Comparison of ENCODE assay signal across 8 cellular contexts in the genomic region with DNA sequence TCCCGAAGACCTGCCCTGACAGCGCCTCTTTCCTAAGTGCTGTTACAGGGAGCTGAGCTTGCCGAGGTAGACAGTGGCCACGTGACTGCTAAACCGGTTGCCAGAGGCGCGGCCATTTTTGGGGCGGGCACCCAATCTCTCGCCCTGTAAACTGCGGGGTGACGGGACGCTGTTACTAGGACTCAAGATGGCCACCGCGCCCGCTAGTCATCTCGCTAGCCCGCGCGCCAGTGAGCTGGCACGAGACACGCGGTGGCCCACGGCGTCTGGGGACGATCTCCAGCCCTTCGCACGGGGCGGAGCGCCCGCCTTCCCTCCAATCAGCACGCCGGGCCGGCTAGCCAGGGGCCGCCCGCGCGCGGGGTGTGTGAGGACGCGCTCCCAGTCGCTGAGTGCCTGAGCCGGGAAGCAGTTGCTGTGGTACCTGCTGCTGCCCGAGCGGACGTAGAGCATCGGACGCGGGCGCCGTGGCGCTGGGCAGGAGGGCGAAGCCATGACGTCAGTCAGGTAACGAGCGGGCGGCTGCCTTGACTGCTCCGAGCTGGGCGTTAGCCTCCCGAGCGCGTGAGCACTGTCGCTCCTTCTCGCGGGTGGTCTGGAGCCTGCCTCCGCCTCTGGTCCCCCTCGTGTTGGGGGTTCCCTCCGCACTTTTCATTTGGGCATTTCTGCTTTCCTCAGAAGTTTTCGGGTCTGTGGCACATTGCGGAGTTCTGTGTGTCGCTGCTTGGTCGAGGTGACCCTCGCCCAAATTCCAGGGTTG. TPM values are rescaled to one million over a fixed set of nuclear protein-coding genes. Genes with fewer than 3 reads are reported as not detected.
DNase-seq lines count a peak whose midpoint lies in the region; ATAC-seq and TF ChIP-seq lines count a peak whose summit lies in the region.

No MANE protein-coding gene starts in this region.

- H3K36me3 ChIP-seq in SJSA1, result peaks cover 15% of the 10 kb centered on the region
- no peaks in the 10 kb centered on the region for H3K36me3 ChIP-seq in gastroesophageal sphincter
- no peaks in the 10 kb centered on the region for H3K36me3 ChIP-seq in neutrophil

- DNase-seq in GM04503 (ENCODE audit: low read depth) (peak; percentile 85), HFF-Myc (ENCODE audit: extremely low read depth, low read depth) (peak; percentile 87), MV-4-11 (lab: John Stamatoyannopoulos, UW) (peak; percentile 96), SJSA1 (ENCODE audit: low read depth in 1 of 2, low spot score in 2 of 2) (peak; percentile 96 to 97), substantia nigra (lab: John Stamatoyannopoulos, UW) (peak; percentile 56 to 99 (median 87))
- peak; percentile 96 for DNase-seq in activated naive CD4-positive, alpha-beta T cell treated with anti-CD3 and anti-CD28 coated beads for 36 hours

- TF ChIP-seq CTCF in HFF-Myc (IDR thresholded peaks at IDR 0.05; ENCODE audit: low read depth, low read length, missing control alignments), result no peak
- TF ChIP-seq CTCF in gastroesophageal sphincter (IDR thresholded peaks at IDR 0.05), result no peak
- peak; percentile 48 for TF ChIP-seq CTCF in neutrophil (IDR thresholded peaks at IDR 0.05)

- peak; percentile 96 for ATAC-seq in gastroesophageal sphincter

- peak overlapping the region; percentile 93 for H3K27ac Mint-ChIP-seq in activated naive CD4-positive, alpha-beta T cell treated with anti-CD3 and anti-CD28 coated beads for 36 hours

- H3K4me3 ChIP-seq in HFF-Myc (replicated peaks; ENCODE audit: low read depth, low read length) (peak overlapping the region; percentile 75), SJSA1 (peak overlapping the region; percentile 74), gastroesophageal sphincter (peak overlapping the region; percentile 58 to 82), neutrophil (ENCODE audit: low read depth in 1 of 2, low read length in 1 of 2) (peak overlapping the region; percentile 87 to 90)

- H3K27me3 Mint-ChIP-seq in activated naive CD4-positive, alpha-beta T cell treated with anti-CD3 and anti-CD28 coated beads for 36 hours (ENCODE audit: low read depth), result no peaks in the 10 kb centered on the region

- peak; percentile 56 to 70 for TF ChIP-seq POLR2A in gastroesophageal sphincter (IDR thresholded peaks at IDR 0.05)

- H3K9me3 Mint-ChIP-seq in activated naive CD4-positive, alpha-beta T cell treated with anti-CD3 and anti-CD28 coated beads for 36 hours, result no peaks in the 10 kb centered on the region

- intact Hi-C loops in activated naive CD4-positive, alpha-beta T cell treated with anti-CD3 and anti-CD28 coated beads for 36 hours (cut with micrococcal nuclease), result loop anchor here (1.0 to 5.0 kb wide), 8 partner anchors 14 to 1058 kb away; a partner anchor contains a TSS

- H3K27ac ChIP-seq in SJSA1 (peak overlapping the region; percentile 86), gastroesophageal sphincter (peak overlapping the region; percentile 44 to 91 (median 88)), neutrophil (peak overlapping the region; percentile 95), substantia nigra (ENCODE audit: low read depth, low read length, poor library complexity, severe bottlenecking) (peak overlapping the region; percentile 86)

- peaks cover 32% of the 10 kb centered on the region for H3K4me1 Mint-ChIP-seq in activated naive CD4-positive, alpha-beta T cell treated with anti-CD3 and anti-CD28 coated beads for 36 hours (ENCODE audit: low read depth)

- H3K4me3 Mint-ChIP-seq in activated naive CD4-positive, alpha-beta T cell treated with anti-CD3 and anti-CD28 coated beads for 36 hours, result peak overlapping the region; percentile 90

- H3K27me3 ChIP-seq in SJSA1 (replicated peaks), result no peaks in the 10 kb centered on the region
- H3K27me3 ChIP-seq in gastroesophageal sphincter, result no peaks in the 10 kb centered on the region
- no peaks in the 10 kb centered on the region for H3K27me3 ChIP-seq in neutrophil

- H3K36me3 Mint-ChIP-seq in activated naive CD4-positive, alpha-beta T cell treated with anti-CD3 and anti-CD28 coated beads for 36 hours (ENCODE audit: low read depth), result no peaks in the 10 kb centered on the region

- no peaks in the 10 kb centered on the region for H3K9me3 ChIP-seq in SJSA1 (replicated peaks)
- no peaks in the 10 kb centered on the region for H3K9me3 ChIP-seq in gastroesophageal sphincter
- no peaks in the 10 kb centered on the region for H3K9me3 ChIP-seq in neutrophil

- CTCF ChIA-PET in activated naive CD4-positive, alpha-beta T cell treated with anti-CD3 and anti-CD28 coated beads for 36 hours (lab: Charles Lee), result interaction anchor here (0.5 kb wide), 1 partner anchor 20 kb away, joined by 3 read pairs; no protein-coding TSS in a partner anchor

- 0% methylated on average over 2 of the region's 72 CpGs; no CpG with 5 or more reads in 1 of the 2 donors for WGBS in gastroesophageal sphincter (ENCODE audit: low coverage in 1 of 2), 2 donors

- peaks cover 26% of the 10 kb centered on the region for H3K4me1 ChIP-seq in SJSA1 (replicated peaks)
- peaks cover 0 to 19% (median 0%) of the 10 kb centered on the region in 3 donors for H3K4me1 ChIP-seq in gastroesophageal sphincter
- H3K4me1 ChIP-seq in neutrophil (ENCODE audit: control insufficient read depth in 1 of 2, insufficient read depth in 1 of 2, low read depth in 1 of 2, low read length in 1 of 2), result peaks cover 53 to 54% of the 10 kb centered on the region in 2 experiments

- no peak for TF ChIP-seq EP300 in gastroesophageal sphincter (IDR thresholded peaks at IDR 0.05)

RNA-seq across cellular contexts. Expression of a gene that starts 25.5 kb away (rescaled TPM):
- total RNA-seq in SJSA1 (2014; rRNA removed; shearing (Covaris generic)), result 39.5 and 63.0 TPM in 2 replicates
- total RNA-seq in activated naive CD4-positive, alpha-beta T cell treated with anti-CD3 and anti-CD28 coated beads for 36 hours, result 10 to 100 TPM; 43.4 to 43.9 TPM
- 10 to 100 TPM; 15.3 to 23.3 (median 20.8) TPM for total RNA-seq in gastroesophageal sphincter

RNA-seq across cellular contexts. Expression of a gene that starts 25.9 kb away (rescaled TPM):
- total RNA-seq in SJSA1 (2014; rRNA removed; shearing (Covaris generic)), result 31.4 and 38.8 TPM in 2 replicates
- 10 to 100 TPM; 39.1 to 42.1 TPM for total RNA-seq in activated naive CD4-positive, alpha-beta T cell treated with anti-CD3 and anti-CD28 coated beads for 36 hours
- total RNA-seq in gastroesophageal sphincter, result 10 to 100 TPM; 29.4 to 41.7 (median 31.7) TPM

Comparison
In these comparisons a context has a peak if more than half of its experiments do, and no peak if none do; other contexts are left out.
1. Peak in every context shown above with its lines: DNase-seq, ATAC-seq, H3K4me3 ChIP-seq and H3K27ac ChIP-seq.